In genomic region chr11:124069429-124070401, GRCh38 we compare ENCODE assay signal across 8 cellular contexts. TPM values are rescaled to one million over a fixed set of nuclear protein-coding genes. Genes with fewer than 3 reads are reported as not detected.
A peak's percentile ranks its signal among the peaks of the same experiment; 100 is the strongest.
DNase-seq lines count a peak whose midpoint lies in the region; ATAC-seq and TF ChIP-seq lines count a peak whose summit lies in the region.

No MANE protein-coding gene starts in this region.

- CTCF ChIA-PET in BJ (lab: Yijun Ruan, JAX) = interaction anchor here (0.6 to 5.0 kb wide), 15 partner anchors 15 to 515 kb away, joined by 3 to 80 read pairs (median 3); partner anchors contain the start of gene VWA5A

- no peaks in the 10 kb centered on the region for H3K36me3 ChIP-seq in BJ (ENCODE audit: control insufficient read depth, insufficient read depth, low read length)

- intact Hi-C loops in posterior cingulate gyrus (cut with DNase I) = loop anchor here (5.0 to 10.0 kb wide), 2 partner anchors 263 to 515 kb away; no protein-coding TSS in a partner anchor

- peak; percentile 93 for TF ChIP-seq CTCF in BJ (IDR thresholded peaks at IDR 0.05; ENCODE audit: insufficient read depth, low read depth, low read length)

- ATAC-seq in GM18520 (IDR thresholded peaks at IDR 0.05; ENCODE audit: unreplicated experiment) (peak; percentile 53), HG03045 (IDR thresholded peaks at IDR 0.05; ENCODE audit: unreplicated experiment) (peak; percentile 81)

- H3K27me3 ChIP-seq in BJ (ENCODE audit: control insufficient read depth, insufficient read depth, low read length) = peaks cover 2% of the 10 kb centered on the region; the same call in 1 of the 2 replicates

- peak overlapping the region; percentile 20 for H3K4me3 ChIP-seq in BJ (ENCODE audit: low read depth, low read length)

- peak; percentile 1 for DNase-seq in BJ (ENCODE audit: low read depth)
- DNase-seq in NCI-H510A treated with DMSO at 0.1 percent for 48 hours (lab: John Stamatoyannopoulos, UW) = peak; percentile 50
- peak; percentile 66 for DNase-seq in activated CD8-positive, alpha-beta memory T cell treated with anti-CD3 and anti-CD28 coated beads, Interleukin-2, amount 50 U/mL, for 48 hours
- peak; percentile 50 for DNase-seq in foreskin melanocyte
- peak in 7 of 10 donors; percentile 38 to 91 (median 50) for DNase-seq in posterior cingulate gyrus
- no peak for DNase-seq in KG1 (lab: John Stamatoyannopoulos, UW)

- POLR2A ChIA-PET in BJ (lab: Charles Lee) = interaction anchor here (0.6 kb wide), 1 partner anchor 392 kb away, joined by 3 read pairs; no protein-coding TSS in a partner anchor

RNA-seq across cellular contexts. Expression of gene OR10G7, which starts 28.6 kb away (rescaled TPM):
- not detected in 2 replicates for polyA plus RNA-seq in BJ (2011; rRNA removed)
- polyA minus RNA-seq in BJ (2011; rRNA and poly(A)+ RNA removed) = not detected in 2 replicates

RNA-seq across cellular contexts. Expression of gene OR10G8, which starts 43.1 kb away (rescaled TPM):
- not detected in 2 replicates for polyA plus RNA-seq in BJ (2011; rRNA removed)
- polyA minus RNA-seq in BJ (2011; rRNA and poly(A)+ RNA removed) = not detected in 2 replicates

RNA-seq across cellular contexts. Expression of gene VWA5A, which starts 45.5 kb away (rescaled TPM):
- 6.8 and 7.1 TPM in 2 replicates for polyA plus RNA-seq in BJ (2011; rRNA removed)
- 3.7 and 4.6 TPM in 2 replicates for polyA minus RNA-seq in BJ (2011; rRNA and poly(A)+ RNA removed)

RNA-seq across cellular contexts. Expression of gene OR10G9, which starts 46.9 kb away (rescaled TPM):
- not detected in 2 replicates for polyA plus RNA-seq in BJ (2011; rRNA removed)
- not detected in 2 replicates for polyA minus RNA-seq in BJ (2011; rRNA and poly(A)+ RNA removed)

RNA-seq across cellular contexts. Expression of gene OR10G4, which starts 56.9 kb away (rescaled TPM):
- polyA plus RNA-seq in BJ (2011; rRNA removed) = not detected in 2 replicates
- not detected in 2 replicates for polyA minus RNA-seq in BJ (2011; rRNA and poly(A)+ RNA removed)
